8 cellular contexts compared by ENCODE assay signal in the genomic region with DNA sequence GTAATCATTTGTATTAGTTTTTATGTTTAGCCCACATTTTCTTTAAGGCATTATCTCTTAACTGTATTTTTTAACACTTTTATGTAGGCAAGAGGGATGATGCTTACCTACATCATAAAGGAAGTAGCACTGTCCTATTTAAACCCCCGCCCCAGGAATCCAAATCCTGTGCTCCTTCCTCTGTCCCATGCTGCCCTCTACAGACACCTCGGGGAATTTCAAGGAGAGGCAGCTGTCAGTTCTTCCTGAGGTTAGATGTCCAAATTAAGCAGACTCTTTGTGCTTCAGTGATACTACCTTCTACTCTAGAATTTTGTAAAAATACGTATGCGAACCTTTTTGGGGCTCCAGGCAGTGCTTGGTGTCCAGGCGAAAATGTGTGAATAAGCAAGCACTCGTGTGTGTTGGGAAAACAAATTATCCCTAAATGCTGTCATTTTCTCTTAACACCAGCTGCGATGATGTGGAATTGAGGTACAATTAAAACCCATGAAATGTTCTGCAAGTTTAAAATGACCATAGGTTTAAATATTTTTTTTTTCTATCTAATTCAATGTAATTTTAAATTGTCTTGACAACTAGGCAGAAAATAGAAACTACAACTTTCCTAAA. TPM values are rescaled to one million over a fixed set of nuclear protein-coding genes. Genes with fewer than 3 reads are reported as not detected.
DNase-seq lines count a peak whose midpoint lies in the region; ATAC-seq and TF ChIP-seq lines count a peak whose summit lies in the region.

No MANE protein-coding gene starts in this region.

- H3K4me3 ChIP-seq in body of pancreas = no peak overlapping the region

- H3K27ac ChIP-seq in body of pancreas = no peak overlapping the region

- 14 to 18% methylated on average over 7 of the region's 7 CpGs for WGBS in body of pancreas, 2 donors

- intact Hi-C loops in body of pancreas (cut with DNase I) = no loop called here

- peak in 6 of 7 experiments; percentile 32 to 46 (median 39) for TF ChIP-seq CTCF in body of pancreas (IDR thresholded peaks at IDR 0.05)

- DNase-seq in AG08395 (ENCODE audit: low spot score) = peak; percentile 13
- peak; percentile 63 for DNase-seq in Daoy (ENCODE audit: low read depth)
- DNase-seq in NCI-H1048 (lab: John Stamatoyannopoulos, UW) = peak; percentile 25
- peak; percentile 16 to 35 (median 24) for DNase-seq in body of pancreas
- DNase-seq in pons (ENCODE audit: low spot score) = peak; percentile 39

- H3K9me3 ChIP-seq in body of pancreas = no peaks in the 10 kb centered on the region

- no peaks in the 10 kb centered on the region for H3K27me3 ChIP-seq in body of pancreas

- H3K36me3 ChIP-seq in body of pancreas (replicated peaks in 1 of 2; ENCODE audit: insufficient read depth in 1 of 2, low read depth in 2 of 2) = no peaks in the 10 kb centered on the region

- H3K4me1 ChIP-seq in body of pancreas = no peaks in the 10 kb centered on the region

- no peak for TF ChIP-seq POLR2A in body of pancreas (IDR thresholded peaks at IDR 0.05)

- ATAC-seq in body of pancreas = no peak
- ATAC-seq in GM19324 (IDR thresholded peaks at IDR 0.05; ENCODE audit: low FRiP score, unreplicated experiment) = no peak
- no peak for ATAC-seq in GM21381 (IDR thresholded peaks at IDR 0.05; ENCODE audit: unreplicated experiment)
- no peak for ATAC-seq in HG03342 (IDR thresholded peaks at IDR 0.05; ENCODE audit: unreplicated experiment)

RNA-seq across cellular contexts. Expression of a gene that starts 19.2 kb away (rescaled TPM):
- not detected in 2 replicates for total RNA-seq in Daoy (2014; rRNA removed; shearing (Covaris generic))
- total RNA-seq in body of pancreas = not detected

RNA-seq across cellular contexts. Expression of a gene that starts 22.8 kb away (rescaled TPM):
- not detected in 2 replicates for total RNA-seq in Daoy (2014; rRNA removed; shearing (Covaris generic))
- total RNA-seq in body of pancreas = not detected

RNA-seq across cellular contexts. Expression of a gene that starts 33.1 kb away (rescaled TPM):
- not detected in 2 replicates for total RNA-seq in Daoy (2014; rRNA removed; shearing (Covaris generic))
- not detected for total RNA-seq in body of pancreas

RNA-seq across cellular contexts. Expression of a gene that starts 46.9 kb away (rescaled TPM):
- total RNA-seq in Daoy (2014; rRNA removed; shearing (Covaris generic)) = not detected in 2 replicates
- total RNA-seq in body of pancreas = not detected

Comparison
In these comparisons a context has a peak if more than half of its experiments do, and no peak if none do; other contexts are left out.
1. DNase-seq: peak in every context shown above with its lines; median percentile 63 in Daoy; 39 in pons; 25 in NCI-H1048; 24 in body of pancreas; 13 in AG08395.